20 cellular contexts compared by ENCODE assay signal in the genomic region with DNA sequence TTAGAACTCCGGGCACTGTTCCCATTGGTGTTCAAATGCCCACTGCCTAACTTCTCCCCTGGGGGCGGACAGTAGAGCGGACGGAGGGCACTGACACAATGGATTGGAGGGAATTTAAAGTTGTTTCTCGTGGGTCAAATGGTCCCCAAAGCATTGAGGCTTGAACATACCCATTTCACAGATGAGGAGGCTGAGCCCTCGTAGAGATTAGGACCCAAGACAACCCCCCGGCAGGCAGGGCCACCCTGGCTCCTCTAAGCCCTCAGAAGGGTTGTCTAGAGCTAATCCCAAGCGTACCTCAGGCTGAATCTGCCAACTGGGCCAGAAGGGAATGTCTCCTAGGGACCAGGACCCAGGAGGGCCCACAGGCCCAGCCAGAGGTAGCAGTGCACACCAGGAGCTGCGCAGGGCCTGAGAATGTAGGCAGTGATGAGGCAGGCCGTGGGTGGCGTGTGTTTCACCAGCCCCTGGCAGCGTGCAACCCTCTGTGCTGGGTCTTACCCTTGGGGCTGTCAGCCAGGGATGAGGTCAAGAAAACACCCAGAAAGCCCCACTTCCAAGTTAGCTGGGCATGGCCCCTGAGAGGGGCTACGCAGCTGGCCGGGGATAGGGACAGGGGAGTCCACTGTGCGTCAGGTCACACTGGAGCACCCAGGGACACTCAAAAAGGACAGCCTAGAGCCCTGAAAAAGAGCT.
"Had no signal": no experiment of that assay in that cellular context is flagged by ENCODE, and none has a peak within 500 bp of the region (broad histone marks: within the 10 kb centered on the region; RNA-seq: fewer than 3 reads in every experiment).

No MANE protein-coding gene starts in this region.

- H3K27me3 ChIP-seq: colonic mucosa, dorsolateral prefrontal cortex, heart left ventricle, transverse colon had no signal

- H3K4me3 ChIP-seq: colonic mucosa, dorsolateral prefrontal cortex, heart left ventricle, psoas muscle, thoracic aorta, transverse colon had no signal

- H3K27ac ChIP-seq: colonic mucosa, dorsolateral prefrontal cortex, heart left ventricle, neutrophil, psoas muscle, thoracic aorta, transverse colon had no signal

- DNase-seq: cerebellar nuclear complex; colonic mucosa; dorsolateral prefrontal cortex; effector CD8-positive, alpha-beta T cell; foreskin melanocyte; heart left ventricle; hippocampal formation; left colon; left ventricle myocardium superior; mesendoderm; naive thymus-derived CD4-positive, alpha-beta T cell; nephron progenitor cell; retina; stimulated activated CD4-positive, alpha-beta T cell treated with anti-CD3 and anti-CD28 coated beads, Interleukin-2, amount 100 ng/mL, for 24 hours; substantia nigra; transverse colon had no signal

- H3K36me3 ChIP-seq: colonic mucosa, neutrophil, thoracic aorta, transverse colon had no signal

- ATAC-seq: heart left ventricle, left colon, left ventricle myocardium superior, psoas muscle, sciatic nerve had no signal

- H3K4me1 ChIP-seq: colonic mucosa had no signal

- H3K9me3 ChIP-seq: colonic mucosa, heart left ventricle, neutrophil, psoas muscle, thoracic aorta, transverse colon had no signal
